Comparison of ENCODE assay signal across 15 cellular contexts in genomic region chr7:156527458-156527890, GRCh38.
"Had no signal": no experiment of that assay in that cellular context is flagged by ENCODE, and none has a peak within 500 bp of the region (broad histone marks: within the 10 kb centered on the region; RNA-seq: fewer than 3 reads in every experiment).

No MANE protein-coding gene starts in this region.

- H3K27me3 ChIP-seq: adrenal gland, gastrocnemius medialis, suprapubic skin had no signal

- ATAC-seq: activated CD4-positive, CD25-positive, alpha-beta regulatory T cell treated with anti-CD3 and anti-CD28 coated beads, Interleukin-2, amount 50 U/mL, for 24 hours; gastrocnemius medialis; natural killer cell treated with Interleukin-12 subunit alpha and Interleukin-12 subunit beta and Interleukin-15 and Interleukin-18, amount 100 ng/mL, for 72 hours; psoas muscle; stimulated activated naive CD8-positive, alpha-beta T cell treated with anti-CD3 and anti-CD28 coated beads, Interleukin-15, Interleukin-2, amounts not matched to agents 100 U/mL and 50 U/mL, for 24 hours had no signal

- H3K27ac ChIP-seq: coronary artery, gastrocnemius medialis, psoas muscle, suprapubic skin had no signal

- H3K4me3 ChIP-seq: adrenal gland, coronary artery, gastrocnemius medialis, psoas muscle, suprapubic skin had no signal

- H3K4me1 ChIP-seq: gastrocnemius medialis, psoas muscle, suprapubic skin had no signal

- DNase-seq: activated naive CD4-positive, alpha-beta T cell treated with anti-CD3 and anti-CD28 coated beads, Interleukin-2, amount 50 U/mL, for 16 hours; caudate nucleus; effector CD8-positive, alpha-beta T cell; gastrocnemius medialis; kidney glomerular epithelial cell; nucleus accumbens; psoas muscle; stimulated activated CD4-positive, alpha-beta T cell treated with anti-CD3 and anti-CD28 coated beads, Interleukin-4, amount 100 ng/mL, for 1 hour; stimulated activated CD8-positive, alpha-beta memory T cell treated with anti-CD3 and anti-CD28 coated beads, Interleukin-4, amount 100 ng/mL, for 48 hours; stimulated activated naive CD8-positive, alpha-beta T cell treated with anti-CD3 and anti-CD28 coated beads, Interleukin-15, Interleukin-2, amounts not matched to agents 100 U/mL and 50 U/mL, for 24 hours had no signal

- H3K36me3 ChIP-seq: adrenal gland, gastrocnemius medialis, suprapubic skin had no signal

- H3K9me3 ChIP-seq: adrenal gland, gastrocnemius medialis, psoas muscle, suprapubic skin had no signal
